1 cellular context compared by ENCODE assay signal in genomic region chr10:79164075-79164474, GRCh38.
TF ChIP-seq lines count a peak whose summit lies in the region.

No MANE protein-coding gene starts in this region.

TF ChIP-seq in HepG2, 621 proteins besides CTCF, POLR2A, EP300 and RAD21 (continued from another document):
- TF ChIP-seq THAP9 (CRISPR knock-in tag; IDR thresholded peaks at IDR 0.05; ENCODE audit: borderline replicate concordance) (no peak), ZNF234 (CRISPR knock-in tag; conservative IDR thresholded peaks at IDR 0.05) (no peak), MYPOP (CRISPR knock-in tag; IDR thresholded peaks at IDR 0.05) (no peak), MYNN (CRISPR knock-in tag; IDR thresholded peaks at IDR 0.05; ENCODE audit: low read depth) (no peak), SP140L (CRISPR knock-in tag; IDR thresholded peaks at IDR 0.05; ENCODE audit: borderline replicate concordance) (no peak), ZMYM3 (CRISPR knock-in tag; IDR thresholded peaks at IDR 0.05) (0 out of 2 replicates have a peak, but pooled peaks have one; percentile 26), ZBTB38 (CRISPR knock-in tag; IDR thresholded peaks at IDR 0.05) (no peak)
- TF ChIP-seq, protein P1, sequence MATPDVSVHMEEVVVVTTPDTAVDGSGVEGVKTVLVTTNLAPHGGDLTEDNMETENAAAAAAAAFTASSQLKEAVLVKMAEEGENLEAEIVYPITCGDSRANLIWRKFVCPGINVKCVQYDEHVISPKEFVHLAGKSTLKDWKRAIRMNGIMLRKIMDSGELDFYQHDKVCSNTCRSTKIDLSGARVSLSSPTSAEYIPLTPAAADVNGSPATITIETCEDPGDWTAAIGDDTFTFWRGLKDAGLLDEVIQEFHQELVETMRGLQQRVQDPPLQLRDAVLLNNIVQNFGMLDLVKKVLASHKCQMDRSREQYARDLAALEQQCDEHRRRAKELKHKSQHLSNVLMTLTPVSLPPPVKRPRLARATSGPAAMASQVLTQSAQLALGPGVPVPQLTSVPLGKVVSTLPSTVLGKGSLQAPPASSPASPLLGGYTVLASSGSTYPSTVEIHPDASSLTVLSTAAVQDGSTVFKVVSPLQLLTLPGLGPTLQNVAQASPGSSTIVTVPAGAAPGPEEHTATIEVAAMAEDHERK (CRISPR knock-in tag; IDR thresholded peaks at IDR 0.05; ENCODE audit: low read depth) = no peak
TF ChIP-seq in HepG2: peak in this region for 2.
